Comparison of ENCODE assay signal across 8 cellular contexts in genomic region chr1:201889092-201889968, GRCh38. TPM values are rescaled to one million over a fixed set of nuclear protein-coding genes. Genes with fewer than 3 reads are reported as not detected.
DNase-seq lines count a peak whose midpoint lies in the region; ATAC-seq and TF ChIP-seq lines count a peak whose summit lies in the region.

No MANE protein-coding gene starts in this region.

- DNase-seq in NT2/D1 (ENCODE audit: low read depth, low spot score), result no peak
- no peak for DNase-seq in endothelial cell (ENCODE audit: low spot score)
- no peak for DNase-seq in AML-193 (lab: John Stamatoyannopoulos, UW)
- no peak for DNase-seq in MV-4-11 (lab: John Stamatoyannopoulos, UW)
- DNase-seq in erythroblast (lab: John Stamatoyannopoulos, UW), result no peak

- H3K4me3 ChIP-seq in BLaER1 (peak overlapping the region; percentile 38), NT2/D1 (ENCODE audit: insufficient read length, low read depth) (peak overlapping the region; percentile 54), neutrophil (ENCODE audit: low read depth in 1 of 2, low read length in 1 of 2) (peak overlapping the region; percentile 49 to 55)

- TF ChIP-seq POLR2A in erythroblast (IDR thresholded peaks at IDR 0.05; ENCODE audit: low read length), result no peak

- ATAC-seq in HG03521 (IDR thresholded peaks at IDR 0.05; ENCODE audit: unreplicated experiment), result no peak

- no peaks in the 10 kb centered on the region for H3K9me3 Mint-ChIP-seq in endothelial cell (ENCODE audit: unreplicated experiment)

- H3K27me3 Mint-ChIP-seq in endothelial cell (ENCODE audit: unreplicated experiment), result peaks cover 28% of the 10 kb centered on the region

- no peaks in the 10 kb centered on the region for H3K4me1 Mint-ChIP-seq in endothelial cell (ENCODE audit: unreplicated experiment)

- H3K9ac ChIP-seq in BLaER1 (no peak overlapping the region), NT2/D1 (ENCODE audit: insufficient read length, low read depth) (peak overlapping the region; percentile 80)

- H4K20me1 ChIP-seq in BLaER1, result peaks cover 6% of the 10 kb centered on the region; the same call in 1 of the 2 replicates

- H3K27ac ChIP-seq in BLaER1, result no peak overlapping the region
- H3K27ac ChIP-seq in neutrophil, result no peak overlapping the region

- TF ChIP-seq CTCF in endothelial cell (IDR thresholded peaks at IDR 0.05; ENCODE audit: unreplicated experiment) (no peak), neutrophil (IDR thresholded peaks at IDR 0.05) (no peak)

- H3K36me3 Mint-ChIP-seq in endothelial cell (ENCODE audit: low read depth, unreplicated experiment), result peaks cover 5% of the 10 kb centered on the region

- H3K27me3 ChIP-seq in BLaER1 (peaks cover 47% of the 10 kb centered on the region), NT2/D1 (ENCODE audit: insufficient read depth, insufficient read length) (peaks cover 28% of the 10 kb centered on the region), neutrophil (peaks cover 80% of the 10 kb centered on the region)

- H3K27ac Mint-ChIP-seq in endothelial cell (ENCODE audit: unreplicated experiment), result no peak overlapping the region

- H3K4me1 ChIP-seq in BLaER1 (peaks cover 10% of the 10 kb centered on the region), NT2/D1 (ENCODE audit: insufficient read depth, insufficient read length) (peaks cover 35% of the 10 kb centered on the region), neutrophil (ENCODE audit: control insufficient read depth in 1 of 2, insufficient read depth in 1 of 2, low read depth in 1 of 2, low read length in 1 of 2) (peaks cover 4 to 8% of the 10 kb centered on the region in 2 experiments)

- no peaks in the 10 kb centered on the region for H3K9me3 ChIP-seq in BLaER1
- no peaks in the 10 kb centered on the region for H3K9me3 ChIP-seq in NT2/D1 (ENCODE audit: insufficient read depth, low read length)
- H3K9me3 ChIP-seq in neutrophil, result no peaks in the 10 kb centered on the region

- H3K4me2 ChIP-seq in BLaER1, result peak overlapping the region; percentile 54

- H3K4me3 Mint-ChIP-seq in endothelial cell (ENCODE audit: unreplicated experiment), result peak overlapping the region; percentile 56

- no peaks in the 10 kb centered on the region for H3K36me3 ChIP-seq in BLaER1
- peaks cover 10% of the 10 kb centered on the region for H3K36me3 ChIP-seq in NT2/D1 (ENCODE audit: insufficient read depth, insufficient read length, low read length)
- H3K36me3 ChIP-seq in neutrophil, result no peaks in the 10 kb centered on the region

RNA-seq across cellular contexts. Expression of gene SHISA4, which starts 0.6 kb away (rescaled TPM):
- total RNA-seq in endothelial cell (ENCODE audit: unreplicated experiment), result 0.85 TPM

RNA-seq across cellular contexts. Expression of gene LMOD1, which starts 57.0 kb away (rescaled TPM):
- not detected for total RNA-seq in endothelial cell (ENCODE audit: unreplicated experiment)
